ENCODE assay signal across 20 cellular contexts in the genomic region with DNA sequence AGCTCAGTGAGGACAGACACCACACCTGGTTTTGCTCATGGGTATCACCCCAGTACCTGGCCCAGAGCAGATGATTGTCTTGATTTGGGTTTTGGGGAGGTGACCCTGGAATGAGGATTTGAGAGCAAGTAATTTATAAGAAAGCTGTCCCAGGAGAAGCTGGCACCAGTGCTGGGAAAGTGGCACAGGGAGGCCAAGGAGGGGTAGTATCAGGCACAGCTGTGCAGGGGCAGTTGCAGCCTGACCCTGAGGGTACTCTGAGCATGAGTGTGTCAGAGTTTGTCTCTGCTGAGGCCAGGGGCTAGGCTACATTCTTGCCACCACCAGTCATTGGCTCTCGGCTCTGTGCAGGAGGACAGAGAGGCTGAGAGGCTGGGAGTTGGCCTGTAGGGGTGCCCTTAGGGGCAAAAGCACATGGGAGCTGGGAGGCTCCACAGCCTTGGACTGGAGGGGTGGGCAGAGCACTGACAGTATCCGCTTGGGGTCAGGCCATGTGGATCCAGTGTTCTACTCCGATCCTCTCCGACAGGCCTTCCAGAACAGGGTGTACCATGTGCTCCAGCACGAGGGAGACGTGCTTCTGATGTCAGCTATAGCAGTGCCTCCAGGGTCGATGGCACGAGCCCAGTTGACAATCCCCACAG.
DNase-seq lines count a peak whose midpoint lies in the region; ATAC-seq, FAIRE-seq and TF ChIP-seq lines count a peak whose summit lies in the region.
"Had no signal": no experiment of that assay in that cellular context is flagged by ENCODE, and none has a peak within 500 bp of the region (broad histone marks: within the 10 kb centered on the region; RNA-seq: fewer than 3 reads in every experiment).

No MANE protein-coding gene starts in this region.

- H3K56ac ChIP-seq in mesendoderm (ENCODE audit: low read length) = no peak overlapping the region

- peaks cover 6% of the 10 kb centered on the region for H3K4me1 Mint-ChIP-seq in stimulated activated naive CD8-positive, alpha-beta T cell treated with anti-CD3 and anti-CD28 coated beads, Interleukin-15, amount 100 ng/mL, for 72 hours
- H3K4me1 Mint-ChIP-seq: CD4-positive, CD25-positive, alpha-beta regulatory T cell had no signal

- no peak for TF ChIP-seq CTCF in bronchial epithelial cell (IDR thresholded peaks at IDR 0.05; ENCODE audit: insufficient read depth, low read length, severe bottlenecking)

- H3K27ac Mint-ChIP-seq in stimulated activated naive CD8-positive, alpha-beta T cell treated with anti-CD3 and anti-CD28 coated beads, Interleukin-15, amount 100 ng/mL, for 72 hours = no peak overlapping the region
- H3K27ac Mint-ChIP-seq: CD4-positive, CD25-positive, alpha-beta regulatory T cell had no signal

- H4K5ac ChIP-seq in mesendoderm (ENCODE audit: low read length) = no peak overlapping the region

- H3K27me3 Mint-ChIP-seq in stimulated activated naive CD8-positive, alpha-beta T cell treated with anti-CD3 and anti-CD28 coated beads, Interleukin-15, amount 100 ng/mL, for 72 hours = peaks cover 8% of the 10 kb centered on the region

- no peaks in the 10 kb centered on the region for H3K9me3 Mint-ChIP-seq in stimulated activated naive CD8-positive, alpha-beta T cell treated with anti-CD3 and anti-CD28 coated beads, Interleukin-15, amount 100 ng/mL, for 72 hours

- H2AK5ac ChIP-seq in mesendoderm (ENCODE audit: low read length) = no peak overlapping the region

- peak; percentile 14 for ATAC-seq in stimulated activated naive CD8-positive, alpha-beta T cell treated with anti-CD3 and anti-CD28 coated beads, Interleukin-15, Interleukin-2, amounts not matched to agents 100 U/mL and 50 U/mL, for 24 hours
- no peak for ATAC-seq in stimulated activated naive CD8-positive, alpha-beta T cell treated with anti-CD3 and anti-CD28 coated beads, Interleukin-15, amount 100 ng/mL, for 72 hours
- no peak for ATAC-seq in HG02623 (IDR thresholded peaks at IDR 0.05; ENCODE audit: unreplicated experiment)

- H3K4me1 ChIP-seq in mesendoderm (ENCODE audit: control insufficient read depth, low read depth, low read length) = no peaks in the 10 kb centered on the region
- H3K4me1 ChIP-seq: Caco-2 had no signal

- no peaks in the 10 kb centered on the region for H3K79me1 ChIP-seq in mesendoderm (ENCODE audit: low read length)

- H2BK120ac ChIP-seq in mesendoderm (ENCODE audit: low read depth, low read length) = no peak overlapping the region

- no peak overlapping the region for H2BK15ac ChIP-seq in mesendoderm (replicated peaks; ENCODE audit: low read depth)

- H3K9ac ChIP-seq in mesendoderm (ENCODE audit: low read length) = no peak overlapping the region

- FAIRE-seq in bronchial epithelial cell (lab: Jason Lieb, UNC) = peak; percentile 32
- FAIRE-seq: A204.1, GM12892 had no signal

- H3K36me3 ChIP-seq in bronchial epithelial cell (ENCODE audit: control insufficient read depth, insufficient read depth, low read length) = no peaks in the 10 kb centered on the region
- H3K36me3 ChIP-seq in mesendoderm (ENCODE audit: control insufficient read depth, insufficient read depth, low read length) = no peaks in the 10 kb centered on the region

- H4K8ac ChIP-seq in mesendoderm (ENCODE audit: low read depth, low read length) = no peak overlapping the region

- no peak overlapping the region for H3K27ac ChIP-seq in mesendoderm (ENCODE audit: low read depth, low read length)
- H3K27ac ChIP-seq: HL-60 had no signal

- DNase-seq in stimulated activated naive CD8-positive, alpha-beta T cell treated with anti-CD3 and anti-CD28 coated beads, Interleukin-15, Interleukin-2, amounts not matched to agents 100 U/mL and 50 U/mL, for 24 hours = no peak
- no peak for DNase-seq in stimulated activated naive CD8-positive, alpha-beta T cell treated with anti-CD3 and anti-CD28 coated beads, Interleukin-15, amount 100 ng/mL, for 72 hours
- DNase-seq in bronchial epithelial cell (ENCODE audit: low read depth) = no peak
- DNase-seq in mesendoderm = peak; percentile 0
- DNase-seq in glomerular visceral epithelial cell (ENCODE audit: extremely low spot score) = no peak
- no peak for DNase-seq in activated CD4-positive, alpha-beta T cell treated with anti-CD3 and anti-CD28 coated beads, Interleukin-2, amount 50 U/mL, for 1 hour
- DNase-seq in NCI-H2227 treated with DMSO at 0.1 percent for 48 hours (lab: John Stamatoyannopoulos, UW) = no peak
- DNase-seq: AML-193; CD4-positive, CD25-positive, alpha-beta regulatory T cell; DMS153; HCEC 1CT; NCI-H1048; NCI-H146; NCI-H2081; NCI-H524 had no signal

- no peak overlapping the region for H3K4me3 Mint-ChIP-seq in stimulated activated naive CD8-positive, alpha-beta T cell treated with anti-CD3 and anti-CD28 coated beads, Interleukin-15, amount 100 ng/mL, for 72 hours

- H3K18ac ChIP-seq in mesendoderm (ENCODE audit: low read length) = no peak overlapping the region

- H3K27me3 ChIP-seq in bronchial epithelial cell (ENCODE audit: control insufficient read depth, insufficient read depth, low read length) = no peaks in the 10 kb centered on the region
- no peaks in the 10 kb centered on the region for H3K27me3 ChIP-seq in mesendoderm (ENCODE audit: insufficient read depth, low read length, poor library complexity)

- WGBS in mesendoderm (ENCODE audit: extremely low coverage, insufficient coverage, low lambda C conversion rate) = no CpG with 5 or more reads among the region's 8 CpGs

- H3K79me2 ChIP-seq in mesendoderm (ENCODE audit: control insufficient read depth, insufficient read depth, low read length) = no peaks in the 10 kb centered on the region

- H3K4me3 ChIP-seq in bronchial epithelial cell (ENCODE audit: low read depth, low read length) (no peak overlapping the region), mesendoderm (ENCODE audit: low read length) (no peak overlapping the region)

- no peak overlapping the region for H3K4me2 ChIP-seq in mesendoderm (ENCODE audit: low read length)

- H3K23ac ChIP-seq in mesendoderm (ENCODE audit: low read length) = no peak overlapping the region

- no peak overlapping the region for H3K4ac ChIP-seq in mesendoderm (ENCODE audit: low read depth, low read length)

- H2BK5ac ChIP-seq in mesendoderm (ENCODE audit: low read length) = no peak overlapping the region
